13 cellular contexts compared by ENCODE assay signal in the genomic region with DNA sequence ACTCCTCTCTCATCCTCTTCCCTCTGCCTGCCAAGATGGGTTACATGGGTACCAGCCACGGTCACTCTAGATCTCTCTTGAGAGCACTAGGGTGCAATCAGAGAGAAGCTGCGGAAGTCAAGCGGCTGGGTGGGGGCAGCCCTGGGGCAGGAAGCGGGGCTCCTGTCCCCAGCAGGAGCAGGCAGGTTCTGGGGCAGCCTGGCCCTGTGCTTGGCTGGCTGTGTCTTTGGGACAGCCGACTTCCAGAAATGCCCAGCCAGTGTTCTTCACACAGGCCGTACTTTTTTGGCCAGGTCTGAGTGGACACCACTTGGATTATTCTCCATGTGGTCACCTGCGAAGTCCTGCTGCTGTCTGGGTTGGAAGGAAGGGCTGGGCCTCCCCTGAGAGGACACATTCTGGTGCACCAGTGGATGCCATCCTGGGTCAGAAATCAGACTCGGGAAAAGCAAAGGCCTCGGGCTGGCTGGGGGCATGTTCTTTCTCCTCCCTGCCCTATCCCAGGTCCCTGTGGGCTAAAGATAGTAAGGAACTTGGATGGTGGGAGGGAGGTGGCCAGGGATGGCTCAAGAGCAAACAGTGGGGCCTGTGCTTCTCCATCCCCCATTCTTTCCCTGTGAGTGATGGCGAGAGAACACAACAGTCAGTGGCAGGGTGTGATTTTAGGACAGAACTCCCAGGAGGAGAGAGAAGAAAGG.
DNase-seq lines count a peak whose midpoint lies in the region; ATAC-seq and TF ChIP-seq lines count a peak whose summit lies in the region.
"Had no signal": no experiment of that assay in that cellular context is flagged by ENCODE, and none has a peak within 500 bp of the region (broad histone marks: within the 10 kb centered on the region; RNA-seq: fewer than 3 reads in every experiment).

No MANE protein-coding gene starts in this region.

- H3K27me3 ChIP-seq in HL-60 (ENCODE audit: insufficient read depth, poor library complexity, severe bottlenecking) (no peaks in the 10 kb centered on the region), right cardiac atrium (ENCODE audit: control insufficient read depth, insufficient read depth) (no peaks in the 10 kb centered on the region), testis (no peaks in the 10 kb centered on the region), HAP-1 (ENCODE audit: low read depth) (no peaks in the 10 kb centered on the region)

- H3K9me3 Mint-ChIP-seq in activated CD4-positive, alpha-beta memory T cell treated with anti-CD3 and anti-CD28 coated beads, Interleukin-2, amount 10 ng/mL, durations not matched to agents 7 days and 5 days: no peaks in the 10 kb centered on the region
- H3K9me3 Mint-ChIP-seq in stimulated activated memory B cell treated with anti-CD40 and anti-IgM and Interleukin-4, amounts not matched to agents 10 μg/mL and 1 μg/mL and 100 μg/mL, for 72 hours: no peaks in the 10 kb centered on the region

- peak overlapping the region; percentile 96 for H3K27ac ChIP-seq in HL-60 (replicated peaks)
- no peak overlapping the region for H3K27ac ChIP-seq in right cardiac atrium (ENCODE audit: low read length)
- no peak overlapping the region for H3K27ac ChIP-seq in testis

- H3K36me3 ChIP-seq in testis (ENCODE audit: low read depth, missing control alignments) (no peaks in the 10 kb centered on the region), HAP-1 (replicated peaks) (no peaks in the 10 kb centered on the region; the same call in 1 of the 2 replicates)

- POLR2A ChIA-PET in activated CD4-positive, alpha-beta memory T cell treated with anti-CD3 and anti-CD28 coated beads, Interleukin-2, amount 10 ng/mL, durations not matched to agents 7 days and 5 days (lab: Charles Lee): interaction anchor here (0.7 kb wide), 1 partner anchor 10 kb away, joined by 3 read pairs; no protein-coding TSS in a partner anchor

- H3K4me3 Mint-ChIP-seq in activated CD4-positive, alpha-beta memory T cell treated with anti-CD3 and anti-CD28 coated beads, Interleukin-2, amount 10 ng/mL, durations not matched to agents 7 days and 5 days: no peak overlapping the region
- no peak overlapping the region for H3K4me3 Mint-ChIP-seq in stimulated activated memory B cell treated with anti-CD40 and anti-IgM and Interleukin-4, amounts not matched to agents 10 μg/mL and 1 μg/mL and 100 μg/mL, for 72 hours

- no peak for TF ChIP-seq POLR2A in testis (IDR thresholded peaks at IDR 0.05)

- intact Hi-C loops in right cardiac atrium (cut with DNase I) (no loop called here), testis (cut with DNase I; ENCODE audit: low total_unique reads) (loop anchor here (10.0 kb wide), 1 partner anchor 89 kb away; a partner anchor contains a TSS)

- H3K4me3 ChIP-seq in HL-60 (replicated peaks; ENCODE audit: insufficient read depth, low read length) (no peak overlapping the region), right cardiac atrium (ENCODE audit: low read length) (no peak overlapping the region), testis (no peak overlapping the region), HAP-1 (no peak overlapping the region)

- H3K9me3 ChIP-seq in right cardiac atrium (ENCODE audit: control insufficient read depth, low read length): no peaks in the 10 kb centered on the region
- no peaks in the 10 kb centered on the region for H3K9me3 ChIP-seq in testis
- H3K9me3 ChIP-seq in HAP-1: no peaks in the 10 kb centered on the region

- no peak for ATAC-seq in right cardiac atrium
- ATAC-seq in stimulated activated memory B cell treated with anti-CD40 and anti-IgM and Interleukin-4, amounts not matched to agents 10 μg/mL and 1 μg/mL and 100 μg/mL, for 72 hours: no peak

- DNase-seq in HL-60 (ENCODE audit: low read depth in 1 of 2, low spot score in 1 of 2) (no peak), right cardiac atrium (peak in 2 of 3 donors; percentile 19 to 37), testis (no peak), superior temporal gyrus (ENCODE audit: extremely low spot score) (no peak), HAP-1 (ENCODE audit: low spot score in 2 of 2) (no peak)
- DNase-seq in activated CD4-positive, alpha-beta memory T cell treated with anti-CD3 and anti-CD28 coated beads, Interleukin-2, amount 10 ng/mL, durations not matched to agents 7 days and 5 days: no peak
- DNase-seq: activated gamma-delta T cell treated with Interleukin-2 at 50 U/mL for 16 hours; DMS153; effector CD4-positive, alpha-beta T cell; mammary epithelial cell; NCI-H226; RPMI8226 had no signal

- CTCF ChIA-PET in activated CD4-positive, alpha-beta memory T cell treated with anti-CD3 and anti-CD28 coated beads, Interleukin-2, amount 10 ng/mL, durations not matched to agents 7 days and 5 days (lab: Charles Lee): no interaction called here

- H3K4me1 Mint-ChIP-seq in activated CD4-positive, alpha-beta memory T cell treated with anti-CD3 and anti-CD28 coated beads, Interleukin-2, amount 10 ng/mL, durations not matched to agents 7 days and 5 days: peaks cover 45% of the 10 kb centered on the region
- H3K4me1 Mint-ChIP-seq in stimulated activated memory B cell treated with anti-CD40 and anti-IgM and Interleukin-4, amounts not matched to agents 10 μg/mL and 1 μg/mL and 100 μg/mL, for 72 hours: peaks cover 88% of the 10 kb centered on the region

- in situ Hi-C loops in HAP-1 (cut with MboI; ENCODE audit: low sequenced_read_pairs): no loop called here

- 76% methylated on average over 10 of the region's 10 CpGs for WGBS in right cardiac atrium
- whole genome bisulfite sequencing in testis, 2 donors: 78 to 84% methylated on average over 8 to 10 of the region's 10 CpGs

- no peaks in the 10 kb centered on the region for H3K27me3 Mint-ChIP-seq in activated CD4-positive, alpha-beta memory T cell treated with anti-CD3 and anti-CD28 coated beads, Interleukin-2, amount 10 ng/mL, durations not matched to agents 7 days and 5 days
- H3K27me3 Mint-ChIP-seq in stimulated activated memory B cell treated with anti-CD40 and anti-IgM and Interleukin-4, amounts not matched to agents 10 μg/mL and 1 μg/mL and 100 μg/mL, for 72 hours: no peaks in the 10 kb centered on the region

- H3K27ac Mint-ChIP-seq in activated CD4-positive, alpha-beta memory T cell treated with anti-CD3 and anti-CD28 coated beads, Interleukin-2, amount 10 ng/mL, durations not matched to agents 7 days and 5 days: peak overlapping the region; percentile 52
- peak overlapping the region; percentile 96 for H3K27ac Mint-ChIP-seq in stimulated activated memory B cell treated with anti-CD40 and anti-IgM and Interleukin-4, amounts not matched to agents 10 μg/mL and 1 μg/mL and 100 μg/mL, for 72 hours

- TF ChIP-seq CTCF in HL-60 (IDR thresholded peaks at IDR 0.05; ENCODE audit: insufficient read depth, low read length) (no peak), testis (IDR thresholded peaks at IDR 0.05) (no peak)

- peaks cover 43% of the 10 kb centered on the region for H3K36me3 Mint-ChIP-seq in activated CD4-positive, alpha-beta memory T cell treated with anti-CD3 and anti-CD28 coated beads, Interleukin-2, amount 10 ng/mL, durations not matched to agents 7 days and 5 days (ENCODE audit: low read depth)
- H3K36me3 Mint-ChIP-seq in stimulated activated memory B cell treated with anti-CD40 and anti-IgM and Interleukin-4, amounts not matched to agents 10 μg/mL and 1 μg/mL and 100 μg/mL, for 72 hours: peaks cover 64% of the 10 kb centered on the region

- H3K4me1 ChIP-seq in right cardiac atrium (ENCODE audit: control insufficient read depth, insufficient read depth, low read length): peaks cover 8% of the 10 kb centered on the region
- no peaks in the 10 kb centered on the region for H3K4me1 ChIP-seq in testis
- no peaks in the 10 kb centered on the region for H3K4me1 ChIP-seq in HAP-1

Comparison
In these comparisons a context has a peak if more than half of its experiments do, and no peak if none do; other contexts are left out.
1. DNase-seq: peak in right cardiac atrium (2 of 3); none in HL-60 (0 of 2), activated CD4-positive, alpha-beta memory T cell treated with anti-CD3 and anti-CD28 coated beads, Interleukin-2, amount 10 ng/mL, durations not matched to agents 7 days and 5 days (single experiment), testis (single experiment), superior temporal gyrus (single experiment) and HAP-1 (0 of 2).